In the genomic region with DNA sequence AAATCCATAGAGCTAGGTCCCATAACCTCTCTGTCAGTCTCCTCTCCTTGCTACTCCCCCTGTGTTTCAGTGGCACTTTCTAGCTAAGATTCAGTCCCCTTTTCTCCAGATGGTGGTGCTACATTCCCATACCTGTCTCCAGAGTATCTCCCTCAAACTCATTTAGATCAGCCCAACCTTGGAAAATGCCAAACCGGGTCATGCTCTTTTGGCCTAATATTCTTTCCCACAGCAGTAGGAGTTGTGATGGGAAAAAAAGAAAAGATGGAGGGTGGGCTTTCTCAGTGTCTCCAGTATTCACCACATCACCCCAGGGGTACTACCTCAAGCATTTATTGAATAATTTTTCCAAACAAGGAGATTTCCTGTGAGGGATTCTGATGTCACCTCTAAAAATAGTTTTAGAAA, we compare ENCODE assay signal across 8 cellular contexts. TPM values are rescaled to one million over a fixed set of nuclear protein-coding genes. Genes with fewer than 3 reads are reported as not detected.
A peak's percentile ranks its signal among the peaks of the same experiment; 100 is the strongest.
DNase-seq lines count a peak whose midpoint lies in the region; ATAC-seq and TF ChIP-seq lines count a peak whose summit lies in the region.

No MANE protein-coding gene starts in this region.

- DNase-seq in Daoy (ENCODE audit: low read depth) (peak; percentile 69), NCI-H1105 (lab: John Stamatoyannopoulos, UW) (peak; percentile 37), SKM-1 treated with dmso at 0.1 percent for 144 hours (lab: John Stamatoyannopoulos, UW; ENCODE audit: unreplicated experiment) (peak; percentile 80), epithelial cell of esophagus (ENCODE audit: low read depth) (peak; percentile 77)
- peak in 7 of 9 donors; percentile 30 to 64 (median 52) for DNase-seq in naive thymus-derived CD4-positive, alpha-beta T cell

- peak; percentile 83 for TF ChIP-seq CTCF in 22Rv1 (IDR thresholded peaks at IDR 0.05)
- TF ChIP-seq CTCF in epithelial cell of esophagus (IDR thresholded peaks at IDR 0.05; ENCODE audit: insufficient read depth, low read depth, low read length, missing control alignments) = peak; percentile 78

- POLR2A ChIA-PET in naive thymus-derived CD4-positive, alpha-beta T cell (lab: Charles Lee) = interaction anchor here (0.6 to 4.8 kb wide), 6 partner anchors 27 to 51 kb away, joined by 3 to 46 read pairs (median 4); a partner anchor contains a TSS

- H3K9me3 Mint-ChIP-seq in naive thymus-derived CD4-positive, alpha-beta T cell = no peaks in the 10 kb centered on the region

- no peaks in the 10 kb centered on the region for H3K9me3 ChIP-seq in naive thymus-derived CD4-positive, alpha-beta T cell (ENCODE audit: control insufficient read depth in 2 of 3, low read length in 3 of 3)

- H3K27me3 Mint-ChIP-seq in naive thymus-derived CD4-positive, alpha-beta T cell = no peaks in the 10 kb centered on the region

- no peak for ATAC-seq in naive thymus-derived CD4-positive, alpha-beta T cell
- ATAC-seq in GM18867 (IDR thresholded peaks at IDR 0.05; ENCODE audit: unreplicated experiment) = no peak
- ATAC-seq in HG02571 (IDR thresholded peaks at IDR 0.05; ENCODE audit: unreplicated experiment) = no peak

- H3K4me3 ChIP-seq in epithelial cell of esophagus (ENCODE audit: low read length) = no peak overlapping the region
- no peak overlapping the region for H3K4me3 ChIP-seq in naive thymus-derived CD4-positive, alpha-beta T cell (ENCODE audit: low read length)

- peaks cover 0 to 1% (median 0%) of the 10 kb centered on the region in 5 donors for H3K36me3 Mint-ChIP-seq in naive thymus-derived CD4-positive, alpha-beta T cell

- H3K4me1 ChIP-seq in naive thymus-derived CD4-positive, alpha-beta T cell (ENCODE audit: control insufficient read depth in 2 of 2, insufficient read depth in 2 of 2, low read length in 2 of 2) = peaks cover 22 to 31% of the 10 kb centered on the region in 2 donors

- H3K36me3 ChIP-seq in naive thymus-derived CD4-positive, alpha-beta T cell (ENCODE audit: control insufficient read depth in 2 of 3, insufficient read depth in 3 of 3, low read length in 3 of 3) = peaks cover 0 to 5% (median 3%) of the 10 kb centered on the region in 3 experiments

- H3K4me1 Mint-ChIP-seq in naive thymus-derived CD4-positive, alpha-beta T cell = peaks cover 25 to 48% (median 43%) of the 10 kb centered on the region in 7 donors

- no peaks in the 10 kb centered on the region for H3K27me3 ChIP-seq in naive thymus-derived CD4-positive, alpha-beta T cell (ENCODE audit: control insufficient read depth in 2 of 2, insufficient read depth in 2 of 2, low read length in 2 of 2)

- no peak overlapping the region for H3K27ac ChIP-seq in 22Rv1
- no peak overlapping the region for H3K27ac ChIP-seq in naive thymus-derived CD4-positive, alpha-beta T cell (ENCODE audit: low read depth, low read length)

- CTCF ChIA-PET in naive thymus-derived CD4-positive, alpha-beta T cell (lab: Charles Lee) = interaction anchor here (0.5 to 2.7 kb wide), 14 partner anchors 20 to 1942 kb away, joined by 3 to 41 read pairs (median 4); no protein-coding TSS in a partner anchor

- intact Hi-C loops in naive thymus-derived CD4-positive, alpha-beta T cell (cut with micrococcal nuclease) = loop anchor here (1.0 kb wide), 4 partner anchors 8 to 128 kb away; a partner anchor contains a TSS

- H3K27ac Mint-ChIP-seq in naive thymus-derived CD4-positive, alpha-beta T cell = peak overlapping the region in 8 of 9 donors; percentile 38 to 87 (median 72)

- H3K4me3 Mint-ChIP-seq in naive thymus-derived CD4-positive, alpha-beta T cell = peak overlapping the region in 4 of 10 donors; percentile 0 to 16 (median 6)

RNA-seq across cellular contexts. Expression of a gene that starts 3.2 kb away (rescaled TPM):
- not detected in 2 replicates for total RNA-seq in Daoy (2014; rRNA removed; shearing (Covaris generic))
- total RNA-seq in naive thymus-derived CD4-positive, alpha-beta T cell = not detected
- polyA plus RNA-seq in naive thymus-derived CD4-positive, alpha-beta T cell = 1 to 10 TPM in 1 of 2 donors, under 1 TPM in 1; 0.60 to 1.3 TPM

RNA-seq across cellular contexts. Expression of a gene that starts 4.0 kb away (rescaled TPM):
- 45.8 and 58.2 TPM in 2 replicates for total RNA-seq in Daoy (2014; rRNA removed; shearing (Covaris generic))
- 100 to 1,000 TPM in 2 of 5 experiments, 10 to 100 TPM in 3; 64.6 to 117 (median 79.8) TPM for total RNA-seq in naive thymus-derived CD4-positive, alpha-beta T cell
- polyA plus RNA-seq in naive thymus-derived CD4-positive, alpha-beta T cell = 1 to 10 TPM; 8.1 to 9.3 TPM

RNA-seq across cellular contexts. Expression of a gene that starts 27.1 kb away (rescaled TPM):
- 22.4 and 26.6 TPM in 2 replicates for total RNA-seq in Daoy (2014; rRNA removed; shearing (Covaris generic))
- total RNA-seq in naive thymus-derived CD4-positive, alpha-beta T cell = 10 to 100 TPM; 34.0 to 83.9 (median 41.4) TPM
- polyA plus RNA-seq in naive thymus-derived CD4-positive, alpha-beta T cell = 10 to 100 TPM; 19.1 to 19.7 TPM

RNA-seq across cellular contexts. Expression of a gene that starts 40.1 kb away (rescaled TPM):
- 66.0 and 67.8 TPM in 2 replicates for total RNA-seq in Daoy (2014; rRNA removed; shearing (Covaris generic))
- total RNA-seq in naive thymus-derived CD4-positive, alpha-beta T cell = 100 to 1,000 TPM; 108 to 236 (median 182) TPM
- 10 to 100 TPM; 17.0 to 28.5 TPM for polyA plus RNA-seq in naive thymus-derived CD4-positive, alpha-beta T cell
